ENCODE assay signal across 1 cellular context in the genomic region with DNA sequence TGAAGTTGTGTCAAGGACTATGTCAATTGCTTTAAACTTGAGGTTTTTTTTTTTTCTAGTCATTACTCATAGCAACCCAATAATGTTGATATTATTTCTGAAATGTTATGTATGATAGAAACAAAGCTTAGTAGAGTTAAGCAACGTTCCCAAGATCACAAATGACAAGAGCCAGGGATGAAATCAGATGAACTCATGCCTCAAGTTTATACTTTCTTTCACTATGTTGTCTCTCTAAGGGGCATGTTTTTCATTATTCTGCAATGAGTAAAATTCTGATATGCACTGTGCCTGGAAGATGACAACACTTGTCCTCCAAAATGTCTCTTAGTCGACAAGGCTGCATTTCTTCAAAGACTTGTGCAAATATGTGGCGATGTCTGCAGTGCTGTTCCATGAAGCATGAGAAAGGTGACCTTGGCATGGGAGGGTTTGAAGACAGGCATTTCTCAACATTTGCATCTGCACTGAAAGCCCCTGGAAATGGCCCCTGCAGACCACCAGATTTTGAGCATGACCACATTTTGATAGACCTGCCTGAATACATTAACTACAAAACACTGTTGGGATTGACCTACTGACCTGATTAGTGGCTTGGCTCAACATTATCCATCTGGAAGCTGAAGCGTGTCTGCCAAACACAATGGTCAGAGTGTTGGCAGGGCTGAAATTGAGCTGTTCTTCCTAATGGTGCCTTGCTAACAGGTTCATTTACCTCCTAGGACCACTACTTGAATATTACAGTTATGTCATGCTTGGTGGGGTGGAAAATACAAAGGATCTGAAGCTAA.
TF ChIP-seq lines count a peak whose summit lies in the region.

No MANE protein-coding gene starts in this region.

TF ChIP-seq in GM23338, 12 proteins besides CTCF, POLR2A, EP300 and RAD21:
- TF ChIP-seq, protein P1, sequence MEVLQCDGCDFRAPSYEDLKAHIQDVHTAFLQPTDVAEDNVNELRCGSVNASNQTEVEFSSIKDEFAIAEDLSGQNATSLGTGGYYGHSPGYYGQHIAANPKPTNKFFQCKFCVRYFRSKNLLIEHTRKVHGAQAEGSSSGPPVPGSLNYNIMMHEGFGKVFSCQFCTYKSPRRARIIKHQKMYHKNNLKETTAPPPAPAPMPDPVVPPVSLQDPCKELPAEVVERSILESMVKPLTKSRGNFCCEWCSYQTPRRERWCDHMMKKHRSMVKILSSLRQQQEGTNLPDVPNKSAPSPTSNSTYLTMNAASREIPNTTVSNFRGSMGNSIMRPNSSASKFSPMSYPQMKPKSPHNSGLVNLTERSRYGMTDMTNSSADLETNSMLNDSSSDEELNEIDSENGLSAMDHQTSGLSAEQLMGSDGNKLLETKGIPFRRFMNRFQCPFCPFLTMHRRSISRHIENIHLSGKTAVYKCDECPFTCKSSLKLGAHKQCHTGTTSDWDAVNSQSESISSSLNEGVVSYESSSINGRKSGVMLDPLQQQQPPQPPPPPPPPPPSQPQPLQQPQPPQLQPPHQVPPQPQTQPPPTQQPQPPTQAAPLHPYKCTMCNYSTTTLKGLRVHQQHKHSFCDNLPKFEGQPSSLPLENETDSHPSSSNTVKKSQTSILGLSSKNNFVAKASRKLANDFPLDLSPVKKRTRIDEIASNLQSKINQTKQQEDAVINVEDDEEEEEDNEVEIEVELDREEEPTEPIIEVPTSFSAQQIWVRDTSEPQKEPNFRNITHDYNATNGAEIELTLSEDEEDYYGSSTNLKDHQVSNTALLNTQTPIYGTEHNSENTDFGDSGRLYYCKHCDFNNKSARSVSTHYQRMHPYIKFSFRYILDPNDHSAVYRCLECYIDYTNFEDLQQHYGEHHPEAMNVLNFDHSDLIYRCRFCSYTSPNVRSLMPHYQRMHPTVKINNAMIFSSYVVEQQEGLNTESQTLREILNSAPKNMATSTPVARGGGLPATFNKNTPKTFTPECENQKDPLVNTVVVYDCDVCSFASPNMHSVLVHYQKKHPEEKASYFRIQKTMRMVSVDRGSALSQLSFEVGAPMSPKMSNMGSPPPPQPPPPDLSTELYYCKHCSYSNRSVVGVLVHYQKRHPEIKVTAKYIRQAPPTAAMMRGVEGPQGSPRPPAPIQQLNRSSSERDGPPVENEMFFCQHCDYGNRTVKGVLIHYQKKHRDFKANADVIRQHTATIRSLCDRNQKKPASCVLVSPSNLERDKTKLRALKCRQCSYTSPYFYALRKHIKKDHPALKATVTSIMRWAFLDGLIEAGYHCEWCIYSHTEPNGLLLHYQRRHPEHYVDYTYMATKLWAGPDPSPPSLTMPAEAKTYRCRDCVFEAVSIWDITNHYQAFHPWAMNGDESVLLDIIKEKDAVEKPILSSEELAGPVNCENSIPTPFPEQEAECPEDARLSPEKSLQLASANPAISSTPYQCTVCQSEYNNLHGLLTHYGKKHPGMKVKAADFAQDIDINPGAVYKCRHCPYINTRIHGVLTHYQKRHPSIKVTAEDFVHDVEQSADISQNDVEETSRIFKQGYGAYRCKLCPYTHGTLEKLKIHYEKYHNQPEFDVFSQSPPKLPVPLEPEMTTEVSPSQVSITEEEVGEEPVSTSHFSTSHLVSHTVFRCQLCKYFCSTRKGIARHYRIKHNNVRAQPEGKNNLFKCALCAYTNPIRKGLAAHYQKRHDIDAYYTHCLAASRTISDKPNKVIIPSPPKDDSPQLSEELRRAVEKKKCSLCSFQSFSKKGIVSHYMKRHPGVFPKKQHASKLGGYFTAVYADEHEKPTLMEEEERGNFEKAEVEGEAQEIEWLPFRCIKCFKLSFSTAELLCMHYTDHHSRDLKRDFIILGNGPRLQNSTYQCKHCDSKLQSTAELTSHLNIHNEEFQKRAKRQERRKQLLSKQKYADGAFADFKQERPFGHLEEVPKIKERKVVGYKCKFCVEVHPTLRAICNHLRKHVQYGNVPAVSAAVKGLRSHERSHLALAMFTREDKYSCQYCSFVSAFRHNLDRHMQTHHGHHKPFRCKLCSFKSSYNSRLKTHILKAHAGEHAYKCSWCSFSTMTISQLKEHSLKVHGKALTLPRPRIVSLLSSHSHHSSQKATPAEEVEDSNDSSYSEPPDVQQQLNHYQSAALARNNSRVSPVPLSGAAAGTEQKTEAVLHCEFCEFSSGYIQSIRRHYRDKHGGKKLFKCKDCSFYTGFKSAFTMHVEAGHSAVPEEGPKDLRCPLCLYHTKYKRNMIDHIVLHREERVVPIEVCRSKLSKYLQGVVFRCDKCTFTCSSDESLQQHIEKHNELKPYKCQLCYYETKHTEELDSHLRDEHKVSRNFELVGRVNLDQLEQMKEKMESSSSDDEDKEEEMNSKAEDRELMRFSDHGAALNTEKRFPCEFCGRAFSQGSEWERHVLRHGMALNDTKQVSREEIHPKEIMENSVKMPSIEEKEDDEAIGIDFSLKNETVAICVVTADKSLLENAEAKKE (CRISPR knock-in tag; IDR thresholded peaks at IDR 0.05): no peak
- TF ChIP-seq EZH2 (IDR thresholded peaks at IDR 0.05; ENCODE audit: low read depth, unreplicated experiment): no peak
- TF ChIP-seq ZNF114 (CRISPR knock-in tag; IDR thresholded peaks at IDR 0.05): no peak
- no peak for TF ChIP-seq EZH2phosphoT487 (IDR thresholded peaks at IDR 0.05; ENCODE audit: unreplicated experiment)
- no peak for TF ChIP-seq CREB1 (CRISPR knock-in tag; IDR thresholded peaks at IDR 0.05; ENCODE audit: low read depth)
